1 cellular context compared by ENCODE assay signal in genomic region chr2:73262108-73262651, GRCh38.
TF ChIP-seq lines count a peak whose summit lies in the region.

No MANE protein-coding gene starts in this region.

TF ChIP-seq in HepG2, 621 proteins besides CTCF, POLR2A, EP300 and RAD21 (continued from another document and continues in another):
- TF ChIP-seq, protein P1, sequence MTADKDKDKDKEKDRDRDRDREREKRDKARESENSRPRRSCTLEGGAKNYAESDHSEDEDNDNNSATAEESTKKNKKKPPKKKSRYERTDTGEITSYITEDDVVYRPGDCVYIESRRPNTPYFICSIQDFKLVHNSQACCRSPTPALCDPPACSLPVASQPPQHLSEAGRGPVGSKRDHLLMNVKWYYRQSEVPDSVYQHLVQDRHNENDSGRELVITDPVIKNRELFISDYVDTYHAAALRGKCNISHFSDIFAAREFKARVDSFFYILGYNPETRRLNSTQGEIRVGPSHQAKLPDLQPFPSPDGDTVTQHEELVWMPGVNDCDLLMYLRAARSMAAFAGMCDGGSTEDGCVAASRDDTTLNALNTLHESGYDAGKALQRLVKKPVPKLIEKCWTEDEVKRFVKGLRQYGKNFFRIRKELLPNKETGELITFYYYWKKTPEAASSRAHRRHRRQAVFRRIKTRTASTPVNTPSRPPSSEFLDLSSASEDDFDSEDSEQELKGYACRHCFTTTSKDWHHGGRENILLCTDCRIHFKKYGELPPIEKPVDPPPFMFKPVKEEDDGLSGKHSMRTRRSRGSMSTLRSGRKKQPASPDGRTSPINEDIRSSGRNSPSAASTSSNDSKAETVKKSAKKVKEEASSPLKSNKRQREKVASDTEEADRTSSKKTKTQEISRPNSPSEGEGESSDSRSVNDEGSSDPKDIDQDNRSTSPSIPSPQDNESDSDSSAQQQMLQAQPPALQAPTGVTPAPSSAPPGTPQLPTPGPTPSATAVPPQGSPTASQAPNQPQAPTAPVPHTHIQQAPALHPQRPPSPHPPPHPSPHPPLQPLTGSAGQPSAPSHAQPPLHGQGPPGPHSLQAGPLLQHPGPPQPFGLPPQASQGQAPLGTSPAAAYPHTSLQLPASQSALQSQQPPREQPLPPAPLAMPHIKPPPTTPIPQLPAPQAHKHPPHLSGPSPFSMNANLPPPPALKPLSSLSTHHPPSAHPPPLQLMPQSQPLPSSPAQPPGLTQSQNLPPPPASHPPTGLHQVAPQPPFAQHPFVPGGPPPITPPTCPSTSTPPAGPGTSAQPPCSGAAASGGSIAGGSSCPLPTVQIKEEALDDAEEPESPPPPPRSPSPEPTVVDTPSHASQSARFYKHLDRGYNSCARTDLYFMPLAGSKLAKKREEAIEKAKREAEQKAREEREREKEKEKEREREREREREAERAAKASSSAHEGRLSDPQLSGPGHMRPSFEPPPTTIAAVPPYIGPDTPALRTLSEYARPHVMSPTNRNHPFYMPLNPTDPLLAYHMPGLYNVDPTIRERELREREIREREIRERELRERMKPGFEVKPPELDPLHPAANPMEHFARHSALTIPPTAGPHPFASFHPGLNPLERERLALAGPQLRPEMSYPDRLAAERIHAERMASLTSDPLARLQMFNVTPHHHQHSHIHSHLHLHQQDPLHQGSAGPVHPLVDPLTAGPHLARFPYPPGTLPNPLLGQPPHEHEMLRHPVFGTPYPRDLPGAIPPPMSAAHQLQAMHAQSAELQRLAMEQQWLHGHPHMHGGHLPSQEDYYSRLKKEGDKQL (CRISPR knock-in tag; IDR thresholded peaks at IDR 0.05; ENCODE audit: low read depth): peak; percentile 64; the same call in 1 of the 2 replicates
- no peak for TF ChIP-seq ISX (CRISPR knock-in tag; conservative IDR thresholded peaks at IDR 0.05)
- peak; percentile 80 for TF ChIP-seq FOXA1 (IDR thresholded peaks at IDR 0.05)
- TF ChIP-seq FOXA1 (CRISPR knock-in tag; IDR thresholded peaks at IDR 0.05): peak; percentile 95
- no peak for TF ChIP-seq EZH2 (conservative IDR thresholded peaks at IDR 0.05; ENCODE audit: low read depth, low read length)
- no peak for TF ChIP-seq ZNF276 (CRISPR knock-in tag; IDR thresholded peaks at IDR 0.05; ENCODE audit: low read depth)
- TF ChIP-seq TOE1 (CRISPR knock-in tag; IDR thresholded peaks at IDR 0.05): no peak
- no peak for TF ChIP-seq THYN1 (CRISPR knock-in tag; IDR thresholded peaks at IDR 0.05; ENCODE audit: borderline replicate concordance, low read depth)
- TF ChIP-seq ZFP62 (CRISPR knock-in tag; IDR thresholded peaks at IDR 0.05): no peak
- no peak for TF ChIP-seq ZNF296 (CRISPR knock-in tag; conservative IDR thresholded peaks at IDR 0.05)
- 0 out of 2 replicates have a peak, but pooled peaks have one; percentile 50 for TF ChIP-seq HIVEP1 (CRISPR knock-in tag; IDR thresholded peaks at IDR 0.05)
- TF ChIP-seq ATF2 (CRISPR knock-in tag; IDR thresholded peaks at IDR 0.05): 0 out of 2 replicates have a peak, but pooled peaks have one; percentile 77
- no peak for TF ChIP-seq MATR3 (CRISPR knock-in tag; IDR thresholded peaks at IDR 0.05)
- no peak for TF ChIP-seq ZNF33A (CRISPR knock-in tag; IDR thresholded peaks at IDR 0.05; ENCODE audit: borderline replicate concordance)
- 0 out of 2 replicates have a peak, but pooled peaks have one; percentile 37 for TF ChIP-seq NFIC (IDR thresholded peaks at IDR 0.05; ENCODE audit: low read length)
- no peak for TF ChIP-seq ZSCAN22 (CRISPR knock-in tag; IDR thresholded peaks at IDR 0.05)
- TF ChIP-seq ELF4 (CRISPR knock-in tag; IDR thresholded peaks at IDR 0.05; ENCODE audit: borderline replicate concordance): peak; percentile 75; the same call in 1 of the 2 replicates
- TF ChIP-seq TSC22D2 (CRISPR knock-in tag; IDR thresholded peaks at IDR 0.05; ENCODE audit: borderline replicate concordance): no peak
- TF ChIP-seq ZNF556 (CRISPR knock-in tag; IDR thresholded peaks at IDR 0.05; ENCODE audit: borderline replicate concordance): peak; percentile 43; the same call in 1 of the 2 replicates
- TF ChIP-seq ZNF605 (CRISPR knock-in tag; IDR thresholded peaks at IDR 0.05): no peak
- peak; percentile 22; the same call in 1 of the 3 replicates for TF ChIP-seq MXI1 (IDR thresholded peaks at IDR 0.05; ENCODE audit: borderline replicate concordance, low read depth, low read length)
- no peak for TF ChIP-seq CBX2 (IDR thresholded peaks at IDR 0.05; ENCODE audit: low read depth, low read length)
- no peak for TF ChIP-seq CBX2 (CRISPR knock-in tag; IDR thresholded peaks at IDR 0.05; ENCODE audit: low read depth)
- TF ChIP-seq MXD3 (CRISPR knock-in tag; IDR thresholded peaks at IDR 0.05): no peak
- 0 out of 2 replicates have a peak, but pooled peaks have one; percentile 40 for TF ChIP-seq ZFP37 (CRISPR knock-in tag; IDR thresholded peaks at IDR 0.05; ENCODE audit: borderline replicate concordance)
- TF ChIP-seq TIGD3 (CRISPR knock-in tag; IDR thresholded peaks at IDR 0.05; ENCODE audit: borderline replicate concordance): no peak
- TF ChIP-seq SUZ12 (IDR thresholded peaks at IDR 0.05; ENCODE audit: low read depth, low read length): no peak
- TF ChIP-seq RCOR2 (CRISPR knock-in tag; IDR thresholded peaks at IDR 0.05): peak; percentile 77; the same call in 1 of the 2 replicates
- peak; percentile 68; the same call in 1 of the 2 replicates for TF ChIP-seq ZNF3 (CRISPR knock-in tag; IDR thresholded peaks at IDR 0.05)
- no peak for TF ChIP-seq ZC3H4 (CRISPR knock-in tag; IDR thresholded peaks at IDR 0.05; ENCODE audit: borderline replicate concordance)
- TF ChIP-seq, protein P2, sequence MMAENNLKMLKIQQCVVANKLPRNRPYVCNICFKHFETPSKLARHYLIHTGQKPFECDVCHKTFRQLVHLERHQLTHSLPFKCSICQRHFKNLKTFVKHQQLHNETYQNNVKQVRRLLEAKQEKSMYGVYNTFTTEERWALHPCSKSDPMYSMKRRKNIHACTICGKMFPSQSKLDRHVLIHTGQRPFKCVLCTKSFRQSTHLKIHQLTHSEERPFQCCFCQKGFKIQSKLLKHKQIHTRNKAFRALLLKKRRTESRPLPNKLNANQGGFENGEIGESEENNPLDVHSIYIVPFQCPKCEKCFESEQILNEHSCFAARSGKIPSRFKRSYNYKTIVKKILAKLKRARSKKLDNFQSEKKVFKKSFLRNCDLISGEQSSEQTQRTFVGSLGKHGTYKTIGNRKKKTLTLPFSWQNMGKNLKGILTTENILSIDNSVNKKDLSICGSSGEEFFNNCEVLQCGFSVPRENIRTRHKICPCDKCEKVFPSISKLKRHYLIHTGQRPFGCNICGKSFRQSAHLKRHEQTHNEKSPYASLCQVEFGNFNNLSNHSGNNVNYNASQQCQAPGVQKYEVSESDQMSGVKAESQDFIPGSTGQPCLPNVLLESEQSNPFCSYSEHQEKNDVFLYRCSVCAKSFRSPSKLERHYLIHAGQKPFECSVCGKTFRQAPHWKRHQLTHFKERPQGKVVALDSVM (CRISPR knock-in tag; IDR thresholded peaks at IDR 0.05): peak; percentile 99
- no peak for TF ChIP-seq ZMAT5 (CRISPR knock-in tag; IDR thresholded peaks at IDR 0.05; ENCODE audit: borderline replicate concordance, low read depth)
- TF ChIP-seq ZNF337 (CRISPR knock-in tag; IDR thresholded peaks at IDR 0.05; ENCODE audit: borderline replicate concordance, low read depth): no peak
- no peak for TF ChIP-seq AKAP8 (CRISPR knock-in tag; IDR thresholded peaks at IDR 0.05)
- TF ChIP-seq ZNF414 (CRISPR knock-in tag; IDR thresholded peaks at IDR 0.05): peak; percentile 73; the same call in 1 of the 2 replicates
- TF ChIP-seq ZNF260 (CRISPR knock-in tag; IDR thresholded peaks at IDR 0.05; ENCODE audit: borderline replicate concordance, low read depth): no peak
- TF ChIP-seq REL (CRISPR knock-in tag; conservative IDR thresholded peaks at IDR 0.05): 0 out of 2 replicates have a peak, but pooled peaks have one; percentile 58
- no peak for TF ChIP-seq GPN1 (CRISPR knock-in tag; IDR thresholded peaks at IDR 0.05; ENCODE audit: borderline replicate concordance)
- TF ChIP-seq ZNF224 (CRISPR knock-in tag; IDR thresholded peaks at IDR 0.05): no peak
- TF ChIP-seq KLF13 (CRISPR knock-in tag; IDR thresholded peaks at IDR 0.05): no peak
- TF ChIP-seq DNMT1 (CRISPR knock-in tag; IDR thresholded peaks at IDR 0.05): no peak
- no peak; the same call in 1 of the 2 replicates for TF ChIP-seq ZNF281 (CRISPR knock-in tag; IDR thresholded peaks at IDR 0.05; ENCODE audit: borderline replicate concordance)
- TF ChIP-seq, protein P3, sequence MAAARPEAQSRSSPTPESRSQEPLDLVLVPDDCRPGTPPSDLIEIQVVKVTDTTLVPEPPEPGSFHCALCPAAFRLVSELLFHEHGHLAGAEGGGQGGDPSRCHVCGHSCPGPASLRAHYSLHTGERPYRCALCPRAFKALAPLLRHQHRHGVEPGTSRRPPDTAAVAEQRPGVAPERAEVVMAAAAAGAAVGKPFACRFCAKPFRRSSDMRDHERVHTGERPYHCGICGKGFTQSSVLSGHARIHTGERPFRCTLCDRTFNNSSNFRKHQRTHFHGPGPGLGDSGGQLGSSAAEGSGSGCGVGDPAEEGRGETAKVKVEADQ (CRISPR knock-in tag; IDR thresholded peaks at IDR 0.05; ENCODE audit: borderline replicate concordance): no peak
